8 cellular contexts compared by ENCODE assay signal in the genomic region with DNA sequence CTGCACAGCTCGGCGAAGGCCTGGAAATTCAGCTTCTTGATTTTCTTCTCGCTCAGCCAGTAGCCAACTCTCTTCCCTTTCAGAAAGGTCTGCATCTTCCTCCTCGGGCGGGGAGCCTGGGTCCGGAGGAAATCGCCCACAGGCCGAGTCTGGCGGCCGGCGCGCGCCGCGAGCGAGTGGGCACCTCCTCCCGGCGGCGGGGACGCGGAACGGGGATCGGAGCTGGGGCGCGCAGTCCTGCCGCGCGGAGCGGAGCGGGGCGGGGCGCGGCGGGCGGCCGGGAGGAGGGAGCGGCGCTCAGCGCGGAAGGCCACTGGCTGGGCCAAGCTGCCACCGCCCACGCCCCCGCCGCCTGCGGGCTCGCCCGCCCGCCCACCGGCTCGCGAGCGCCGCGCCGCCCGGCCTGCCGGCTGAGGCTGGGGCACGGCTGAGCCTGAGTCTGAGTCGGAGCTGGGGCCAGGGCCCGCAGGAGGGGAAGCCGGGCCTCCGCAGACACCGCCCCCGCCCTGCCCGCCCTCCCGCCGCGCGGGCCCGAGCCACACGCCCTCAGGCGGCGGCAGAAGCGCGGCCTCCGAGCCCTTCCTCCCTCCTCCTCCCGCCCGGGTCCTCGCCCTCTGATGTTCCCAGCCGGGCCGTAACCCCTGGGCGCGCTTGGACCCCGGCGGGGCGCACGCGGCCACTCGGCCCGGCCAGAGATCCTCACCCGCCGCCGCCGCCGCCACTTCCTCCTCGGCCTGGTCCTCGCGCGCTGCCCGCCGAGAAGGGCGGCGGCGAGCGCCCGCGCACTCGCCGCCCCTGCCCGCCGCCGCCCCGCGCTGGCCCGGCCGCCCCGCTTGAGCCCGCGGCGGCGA. TPM values are rescaled to one million over a fixed set of nuclear protein-coding genes. Genes with fewer than 3 reads are reported as not detected.
DNase-seq lines count a peak whose midpoint lies in the region; ATAC-seq and TF ChIP-seq lines count a peak whose summit lies in the region.

No MANE protein-coding gene starts in this region.

- TF ChIP-seq CTCF in mucosa of descending colon (IDR thresholded peaks at IDR 0.05) = peak; percentile 5

- H3K4me3 ChIP-seq in mucosa of descending colon = peak overlapping the region; percentile 70

- H3K36me3 ChIP-seq in mucosa of descending colon (ENCODE audit: low read depth) = no peaks in the 10 kb centered on the region

- DNase-seq in COLO668 (lab: John Stamatoyannopoulos, UW; ENCODE audit: unreplicated experiment) (peak; percentile 98), HPDE6-E6E7 (ENCODE audit: extremely low spot score) (peak; percentile 85), NOMO-1 treated with dmso at 0.1 percent for 144 hours (lab: John Stamatoyannopoulos, UW; ENCODE audit: unreplicated experiment) (peak; percentile 91), epidermal melanocyte (ENCODE audit: insufficient read length, low spot score) (peak; percentile 81), mucosa of descending colon (peak; percentile 86 to 94 (median 94))
- DNase-seq in activated CD8-positive, alpha-beta memory T cell treated with anti-CD3 and anti-CD28 coated beads, Interleukin-2, amount 50 U/mL, for 4 hours = peak; percentile 89
- peak; percentile 59 to 70 for DNase-seq in stimulated activated CD8-positive, alpha-beta memory T cell treated with anti-CD3 and anti-CD28 coated beads, Interleukin-4, amount 100 ng/mL, for 1 hour (ENCODE audit: low read depth in 2 of 2, low spot score in 1 of 2)

- peaks cover 14% of the 10 kb centered on the region for H3K4me1 ChIP-seq in mucosa of descending colon (ENCODE audit: low read depth)

- ATAC-seq in GM19468 (IDR thresholded peaks at IDR 0.05; ENCODE audit: extremely low read depth, unreplicated experiment) (peak; percentile 70), mucosa of descending colon (peak; percentile 88)

- H3K9me3 ChIP-seq in mucosa of descending colon = no peaks in the 10 kb centered on the region

- intact Hi-C loops in mucosa of descending colon (cut with DNase I, micrococcal nuclease) = no loop called here

RNA-seq across cellular contexts. Expression of a gene that starts 0.4 kb away (rescaled TPM):
- 100 to 1,000 TPM; 134 to 165 (median 152) TPM for total RNA-seq in mucosa of descending colon

Comparison
In these comparisons a context has a peak if more than half of its experiments do, and no peak if none do; other contexts are left out.
1. Peak in every context shown above with its lines: DNase-seq, ATAC-seq and H3K4me3 ChIP-seq.